Comparison of ENCODE assay signal across 16 cellular contexts in genomic region chr17:82302498-82302963, GRCh38. TPM values are rescaled to one million over a fixed set of nuclear protein-coding genes. Genes with fewer than 3 reads are reported as not detected.
DNase-seq lines count a peak whose midpoint lies in the region; ATAC-seq and TF ChIP-seq lines count a peak whose summit lies in the region.
"Had no signal": no experiment of that assay in that cellular context is flagged by ENCODE, and none has a peak within 500 bp of the region (broad histone marks: within the 10 kb centered on the region; RNA-seq: fewer than 3 reads in every experiment).

No MANE protein-coding gene starts in this region.

- H3K36me3 Mint-ChIP-seq in activated T-cell treated with anti-CD3 and anti-CD28 coated beads, Interleukin-2, amount 50 U/mL, for 24 hours (ENCODE audit: low read depth): peaks cover 10% of the 10 kb centered on the region
- no peaks in the 10 kb centered on the region for H3K36me3 Mint-ChIP-seq in activated naive CD8-positive, alpha-beta T cell treated with anti-CD3 and anti-CD28 coated beads, Interleukin-2, amount 50 U/mL, for 24 hours (ENCODE audit: low read depth)

- H3K27me3 ChIP-seq in osteoblast (ENCODE audit: insufficient read depth, low read length) (no peaks in the 10 kb centered on the region), thyroid gland (no peaks in the 10 kb centered on the region), left ventricle myocardium inferior (ENCODE audit: low read depth) (peaks cover 29% of the 10 kb centered on the region)
- H3K27me3 ChIP-seq: brain microvascular endothelial cell, testis had no signal

- H3K4me1 ChIP-seq in osteoblast (ENCODE audit: insufficient read depth, low read length) (peaks cover 12% of the 10 kb centered on the region), thyroid gland (peaks cover 13 to 24% of the 10 kb centered on the region in 2 donors), left ventricle myocardium inferior (peaks cover 25% of the 10 kb centered on the region)

- no peaks in the 10 kb centered on the region for H3K9me3 ChIP-seq in osteoblast (ENCODE audit: low read depth, low read length)
- no peaks in the 10 kb centered on the region for H3K9me3 ChIP-seq in thyroid gland
- H3K9me3 ChIP-seq in left ventricle myocardium inferior (replicated peaks): no peaks in the 10 kb centered on the region
- H3K9me3 ChIP-seq: testis had no signal

- TF ChIP-seq POLR2A in thyroid gland (IDR thresholded peaks at IDR 0.05): no peak

- H3K79me2 ChIP-seq in osteoblast (ENCODE audit: insufficient read depth, low read length): no peaks in the 10 kb centered on the region

- ATAC-seq in activated naive CD8-positive, alpha-beta T cell treated with anti-CD3 and anti-CD28 coated beads, Interleukin-2, amount 50 U/mL, for 24 hours: no peak
- ATAC-seq: HCT116 had no signal

- peak overlapping the region; percentile 54 for H3K4me3 ChIP-seq in Jurkat, Clone E6-1 (ENCODE audit: low read length)
- no peak overlapping the region for H3K4me3 ChIP-seq in osteoblast (ENCODE audit: insufficient read depth, low read length)
- H3K4me3 ChIP-seq in thyroid gland (replicated peaks in 1 of 3): no peak overlapping the region
- no peak overlapping the region for H3K4me3 ChIP-seq in left ventricle myocardium inferior
- H3K4me3 ChIP-seq: testis had no signal

- 89 to 94% methylated on average over 12 to 16 of the region's 18 CpGs for WGBS in thyroid gland, 2 donors

- peak overlapping the region; percentile 94 for H3K4me3 Mint-ChIP-seq in activated T-cell treated with anti-CD3 and anti-CD28 coated beads, Interleukin-2, amount 50 U/mL, for 24 hours
- peak overlapping the region; percentile 73 for H3K4me3 Mint-ChIP-seq in activated naive CD8-positive, alpha-beta T cell treated with anti-CD3 and anti-CD28 coated beads, Interleukin-2, amount 50 U/mL, for 24 hours

- H3K27ac Mint-ChIP-seq in activated T-cell treated with anti-CD3 and anti-CD28 coated beads, Interleukin-2, amount 50 U/mL, for 24 hours: peak overlapping the region; percentile 100
- H3K27ac Mint-ChIP-seq in activated naive CD8-positive, alpha-beta T cell treated with anti-CD3 and anti-CD28 coated beads, Interleukin-2, amount 50 U/mL, for 24 hours: peak overlapping the region; percentile 82

- DNase-seq in activated T-cell treated with anti-CD3 and anti-CD28 coated beads, Interleukin-2, amount 50 U/mL, for 24 hours: no peak
- no peak for DNase-seq in activated T-cell treated with anti-CD3 and anti-CD28 coated beads for 4 hours
- no peak for DNase-seq in Jurkat, Clone E6-1 (ENCODE audit: low read depth, low spot score)
- no peak for DNase-seq in activated naive CD8-positive, alpha-beta T cell treated with anti-CD3 and anti-CD28 coated beads, Interleukin-2, amount 50 U/mL, for 24 hours
- DNase-seq in osteoblast (ENCODE audit: insufficient read length, low spot score, missing footprints): peak; percentile 79
- DNase-seq in thyroid gland: no peak
- no peak for DNase-seq in left ventricle myocardium inferior
- no peak for DNase-seq in dedifferentiated amniotic fluid mesenchymal stem cell (ENCODE audit: extremely low spot score)
- DNase-seq: brain microvascular endothelial cell, DMS79, NCI-H2081 treated with DMSO at 0.1 percent for 48 hours, SHP77 treated with DMSO at 0.1 percent for 48 hours, testis had no signal

- no peak overlapping the region for H3K4me2 ChIP-seq in osteoblast (ENCODE audit: insufficient read depth, low read length)

- TF ChIP-seq CTCF in osteoblast (IDR thresholded peaks at IDR 0.05; ENCODE audit: extremely low read depth, low read depth, low read length): no peak
- no peak for TF ChIP-seq CTCF in thyroid gland (IDR thresholded peaks at IDR 0.05)
- TF ChIP-seq CTCF in left ventricle myocardium inferior (IDR thresholded peaks at IDR 0.05; ENCODE audit: borderline replicate concordance): no peak

- H3K4me1 Mint-ChIP-seq in activated T-cell treated with anti-CD3 and anti-CD28 coated beads, Interleukin-2, amount 50 U/mL, for 24 hours (ENCODE audit: low read depth): peaks cover 85% of the 10 kb centered on the region
- peaks cover 88% of the 10 kb centered on the region for H3K4me1 Mint-ChIP-seq in activated naive CD8-positive, alpha-beta T cell treated with anti-CD3 and anti-CD28 coated beads, Interleukin-2, amount 50 U/mL, for 24 hours

- no peaks in the 10 kb centered on the region for H3K27me3 Mint-ChIP-seq in activated T-cell treated with anti-CD3 and anti-CD28 coated beads, Interleukin-2, amount 50 U/mL, for 24 hours
- H3K27me3 Mint-ChIP-seq in activated naive CD8-positive, alpha-beta T cell treated with anti-CD3 and anti-CD28 coated beads, Interleukin-2, amount 50 U/mL, for 24 hours: peaks cover 2% of the 10 kb centered on the region

- no peak overlapping the region for H2AFZ ChIP-seq in osteoblast (ENCODE audit: low read length)

- H3K27ac ChIP-seq in osteoblast (ENCODE audit: low read depth, low read length): no peak overlapping the region
- H3K27ac ChIP-seq in thyroid gland: no peak overlapping the region
- H3K27ac ChIP-seq in left ventricle myocardium inferior (replicated peaks): no peak overlapping the region
- H3K27ac ChIP-seq: brain microvascular endothelial cell, testis had no signal

- H3K9me3 Mint-ChIP-seq in activated T-cell treated with anti-CD3 and anti-CD28 coated beads, Interleukin-2, amount 50 U/mL, for 24 hours: no peaks in the 10 kb centered on the region
- no peaks in the 10 kb centered on the region for H3K9me3 Mint-ChIP-seq in activated naive CD8-positive, alpha-beta T cell treated with anti-CD3 and anti-CD28 coated beads, Interleukin-2, amount 50 U/mL, for 24 hours

- no peaks in the 10 kb centered on the region for H3K36me3 ChIP-seq in osteoblast (ENCODE audit: insufficient read depth, low read length)
- H3K36me3 ChIP-seq in thyroid gland: no peaks in the 10 kb centered on the region
- no peaks in the 10 kb centered on the region for H3K36me3 ChIP-seq in left ventricle myocardium inferior
- H3K36me3 ChIP-seq: brain microvascular endothelial cell had no signal

- intact Hi-C loops in thyroid gland (cut with DNase I): no loop called here
- intact Hi-C loops in left ventricle myocardium inferior (cut with micrococcal nuclease): no loop called here

- H4K20me1 ChIP-seq in osteoblast (ENCODE audit: insufficient read depth, low read length): no peaks in the 10 kb centered on the region

RNA-seq across cellular contexts. Expression of gene CD7, which starts 14.9 kb away (rescaled TPM):
- polyA plus RNA-seq in Jurkat, Clone E6-1 (2012; ENCODE audit: insufficient read depth, insufficient read length): 165 TPM
- not detected in 2 replicates for total RNA-seq in osteoblast
- total RNA-seq in thyroid gland: 1 to 10 TPM in 2 of 4 donors, under 1 TPM in 1, not detected in 1; 0.45 to 3.0 (median 2.5) TPM
- 0.47 TPM for total RNA-seq in left ventricle myocardium inferior

RNA-seq across cellular contexts. Expression of gene CSNK1D, which starts 29.0 kb away (rescaled TPM):
- polyA plus RNA-seq in Jurkat, Clone E6-1 (2012; ENCODE audit: insufficient read depth, insufficient read length): 98.1 TPM
- 45.4 and 50.3 TPM in 2 replicates for total RNA-seq in osteoblast
- 10 to 100 TPM; 47.3 to 91.2 (median 88.7) TPM for total RNA-seq in thyroid gland
- 61.8 TPM for total RNA-seq in left ventricle myocardium inferior

RNA-seq across cellular contexts. Expression of gene SECTM1, which starts 31.0 kb away (rescaled TPM):
- polyA plus RNA-seq in Jurkat, Clone E6-1 (2012; ENCODE audit: insufficient read depth, insufficient read length): not detected
- total RNA-seq in osteoblast: 5.8 and 11.5 TPM in 2 replicates
- 10 to 100 TPM in 1 of 4 donors, 1 to 10 TPM in 3; 4.1 to 15.3 (median 5.1) TPM for total RNA-seq in thyroid gland
- 3.9 TPM for total RNA-seq in left ventricle myocardium inferior

RNA-seq across cellular contexts. Expression of gene TEX19, which starts 56.5 kb away (rescaled TPM):
- polyA plus RNA-seq in Jurkat, Clone E6-1 (2012; ENCODE audit: insufficient read depth, insufficient read length): 3.0 TPM
- under 0.01 and 0.29 TPM in 2 replicates for total RNA-seq in osteoblast
- under 1 TPM in 1 of 4 donors, not detected in 3; 0.54 TPM for total RNA-seq in thyroid gland
- not detected for total RNA-seq in left ventricle myocardium inferior
- total RNA-seq: lung microvascular endothelial cell, osteocyte had no signal
